Comparison of ENCODE assay signal across 8 cellular contexts in the genomic region with DNA sequence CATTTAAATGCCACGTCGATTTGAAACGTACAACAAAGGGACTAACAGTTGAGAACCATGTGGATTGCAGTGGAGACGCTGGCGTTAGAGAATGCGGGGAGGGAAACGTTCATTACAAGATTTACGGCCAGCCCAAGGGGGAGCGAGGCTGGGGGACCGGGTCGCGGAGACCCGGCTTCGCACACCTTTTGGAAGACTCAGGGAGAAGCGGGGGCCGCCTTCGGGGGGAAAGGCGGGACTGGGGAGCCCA. TPM values are rescaled to one million over a fixed set of nuclear protein-coding genes. Genes with fewer than 3 reads are reported as not detected.
DNase-seq lines count a peak whose midpoint lies in the region; ATAC-seq and TF ChIP-seq lines count a peak whose summit lies in the region.

No MANE protein-coding gene starts in this region.

- TF ChIP-seq CTCF in epithelial cell of proximal tubule (conservative IDR thresholded peaks at IDR 0.05; ENCODE audit: low read depth, low read length) (no peak), retinal pigment epithelial cell (conservative IDR thresholded peaks at IDR 0.05; ENCODE audit: low read depth, low read length) (no peak)

- peak overlapping the region; percentile 99 for H3K27ac Mint-ChIP-seq in T-helper 2 cell treated with Interferon-gamma antibody and Interleukin-4, amounts not matched to agents 5 μg/mL and 100 μg/mL, for 36 hours

- H3K36me3 Mint-ChIP-seq in T-helper 2 cell treated with Interferon-gamma antibody and Interleukin-4, amounts not matched to agents 5 μg/mL and 100 μg/mL, for 36 hours (ENCODE audit: low read depth): peaks cover 3% of the 10 kb centered on the region

- peak overlapping the region; percentile 92 for H3K4me3 Mint-ChIP-seq in T-helper 2 cell treated with Interferon-gamma antibody and Interleukin-4, amounts not matched to agents 5 μg/mL and 100 μg/mL, for 36 hours

- H3K4me3 ChIP-seq in SJCRH30 (peak overlapping the region; percentile 64), epithelial cell of proximal tubule (ENCODE audit: low read depth, low read length) (peak overlapping the region; percentile 83), retinal pigment epithelial cell (ENCODE audit: low read length) (peak overlapping the region; percentile 63)

- no peaks in the 10 kb centered on the region for H3K9me3 Mint-ChIP-seq in T-helper 2 cell treated with Interferon-gamma antibody and Interleukin-4, amounts not matched to agents 5 μg/mL and 100 μg/mL, for 36 hours

- ATAC-seq in GM21529 (IDR thresholded peaks at IDR 0.05; ENCODE audit: unreplicated experiment): no peak

- H3K27me3 ChIP-seq in SJCRH30: no peaks in the 10 kb centered on the region

- H3K4me1 Mint-ChIP-seq in T-helper 2 cell treated with Interferon-gamma antibody and Interleukin-4, amounts not matched to agents 5 μg/mL and 100 μg/mL, for 36 hours (ENCODE audit: low read depth): peaks cover 27% of the 10 kb centered on the region

- H3K4me1 ChIP-seq in SJCRH30: no peaks in the 10 kb centered on the region

- H3K27me3 Mint-ChIP-seq in T-helper 2 cell treated with Interferon-gamma antibody and Interleukin-4, amounts not matched to agents 5 μg/mL and 100 μg/mL, for 36 hours (ENCODE audit: low read depth): no peaks in the 10 kb centered on the region

- no peak for DNase-seq in T-helper 2 cell treated with Interferon-gamma antibody and Interleukin-4, amounts not matched to agents 5 μg/mL and 100 μg/mL, for 36 hours (ENCODE audit: low spot score)
- DNase-seq in T-helper 2 cell: no peak
- DNase-seq in SJCRH30: no peak
- DNase-seq in epithelial cell of proximal tubule (ENCODE audit: low read depth): no peak
- DNase-seq in retinal pigment epithelial cell (ENCODE audit: low read depth): no peak
- DNase-seq in amniotic stem cell (lab: John Stamatoyannopoulos, UW): no peak
- no peak for DNase-seq in NCI-H2107 treated with DMSO at 0.1 percent for 48 hours (lab: John Stamatoyannopoulos, UW; ENCODE audit: unreplicated experiment)

- peak overlapping the region; percentile 69 for H3K27ac ChIP-seq in SJCRH30

- H3K9me3 ChIP-seq in SJCRH30 (replicated peaks): no peaks in the 10 kb centered on the region

- no peaks in the 10 kb centered on the region for H3K36me3 ChIP-seq in SJCRH30

RNA-seq across cellular contexts. Expression of gene OR10H1, which starts 20.8 kb away (rescaled TPM):
- not detected in 2 replicates for total RNA-seq in SJCRH30 (2014; rRNA removed; shearing (Covaris generic))
- total RNA-seq in epithelial cell of proximal tubule: not detected in 2 replicates

RNA-seq across cellular contexts. Expression of gene OR10H5, which starts 48.8 kb away (rescaled TPM):
- total RNA-seq in SJCRH30 (2014; rRNA removed; shearing (Covaris generic)): not detected in 2 replicates
- total RNA-seq in epithelial cell of proximal tubule: not detected in 2 replicates
